In genomic region chr10:102502029-102502336, GRCh38 we compare ENCODE assay signal across 8 cellular contexts. TPM values are rescaled to one million over a fixed set of nuclear protein-coding genes. Genes with fewer than 3 reads are reported as not detected.
DNase-seq lines count a peak whose midpoint lies in the region; ATAC-seq, FAIRE-seq and TF ChIP-seq lines count a peak whose summit lies in the region.

No MANE protein-coding gene starts in this region.

- peak; percentile 98 for FAIRE-seq in GM18507 (lab: Jason Lieb, UNC)

- DNase-seq in GM18507 (ENCODE audit: extremely low spot score, insufficient read length, low read depth) (peak; percentile 97), NCI-H1930 (lab: John Stamatoyannopoulos, UW) (peak; percentile 91 to 92), T-helper 22 cell (ENCODE audit: low read depth) (peak; percentile 99), astrocyte of the spinal cord (ENCODE audit: low read depth, low spot score) (peak; percentile 100), hepatocyte (ENCODE audit: low spot score) (peak; percentile 99), aorta (peak; percentile 99)

- intact Hi-C loops in aorta (cut with DNase I) = loop anchor here (1.0 to 5.0 kb wide), 3 partner anchors 70 to 141 kb away; partner anchors contain the start of genes CUEDC2 (in 1 of the 2) and NFKB2 (in 1 of the 2)

- H3K36me3 ChIP-seq in hepatocyte (replicated peaks; ENCODE audit: insufficient read depth, low read depth) (no peaks in the 10 kb centered on the region), rectal smooth muscle tissue (ENCODE audit: control insufficient read depth, insufficient read depth, low read length) (no peaks in the 10 kb centered on the region), aorta (ENCODE audit: control insufficient read depth in 1 of 2, insufficient read depth in 2 of 2, low read length in 1 of 2) (no peaks in the 10 kb centered on the region)

- in situ Hi-C loops in astrocyte of the spinal cord (cut with HindIII; ENCODE audit: low sequenced_read_pairs) = loop anchor here (10.0 kb wide), 1 partner anchor 73 kb away; no protein-coding TSS in a partner anchor

- H3K9ac ChIP-seq in rectal smooth muscle tissue (ENCODE audit: low read length) = peak overlapping the region; percentile 89

- no peaks in the 10 kb centered on the region for H3K9me2 ChIP-seq in hepatocyte (replicated peaks; ENCODE audit: insufficient read depth)

- 0% methylated on average over 19 of the region's 19 CpGs for WGBS in hepatocyte (ENCODE audit: low lambda C conversion rate, missing lambda C conversion rate)
- WGBS in aorta, 2 donors = 0% methylated on average over 19 of the region's 19 CpGs

- no peaks in the 10 kb centered on the region for H3K27me3 ChIP-seq in hepatocyte
- H3K27me3 ChIP-seq in rectal smooth muscle tissue (ENCODE audit: control insufficient read depth, insufficient read depth, low read length) = no peaks in the 10 kb centered on the region
- no peaks in the 10 kb centered on the region for H3K27me3 ChIP-seq in aorta (ENCODE audit: control insufficient read depth in 1 of 2, insufficient read depth in 2 of 2, low read length in 1 of 2)

- peaks cover 61% of the 10 kb centered on the region for H4K20me1 ChIP-seq in hepatocyte (ENCODE audit: insufficient read depth, poor library complexity, severe bottlenecking)

- H3K27ac ChIP-seq in hepatocyte = peak overlapping the region; percentile 56
- peak overlapping the region; percentile 93 for H3K27ac ChIP-seq in rectal smooth muscle tissue (ENCODE audit: low read depth, low read length)
- H3K27ac ChIP-seq in aorta (ENCODE audit: low read depth in 1 of 2, low read length in 2 of 2) = peak overlapping the region in 1 of 2 donors; percentile 90

- peak overlapping the region; percentile 62 for H2AFZ ChIP-seq in hepatocyte

- H3K79me2 ChIP-seq in hepatocyte = peaks cover 70% of the 10 kb centered on the region

- TF ChIP-seq CTCF in astrocyte of the spinal cord (IDR thresholded peaks at IDR 0.05; ENCODE audit: low read depth, low read length) (no peak), hepatocyte (IDR thresholded peaks at IDR 0.05; ENCODE audit: poor library complexity) (no peak)

- H3K4me2 ChIP-seq in hepatocyte = peak overlapping the region; percentile 79

- peaks cover 17% of the 10 kb centered on the region for H3K4me1 ChIP-seq in hepatocyte (ENCODE audit: insufficient read depth)
- H3K4me1 ChIP-seq in rectal smooth muscle tissue (ENCODE audit: control insufficient read depth, insufficient read depth, low read length) = peaks cover 22% of the 10 kb centered on the region
- H3K4me1 ChIP-seq in aorta (ENCODE audit: control insufficient read depth in 1 of 2, insufficient read depth in 2 of 2, low read length in 2 of 2) = peaks cover 0 to 3% of the 10 kb centered on the region in 2 donors

- H3K9me3 ChIP-seq in hepatocyte (ENCODE audit: low read depth) (no peaks in the 10 kb centered on the region), aorta (ENCODE audit: control insufficient read depth, low read length) (no peaks in the 10 kb centered on the region)

- ATAC-seq in HG02973 (IDR thresholded peaks at IDR 0.05; ENCODE audit: unreplicated experiment) = peak; percentile 67
- peak; percentile 95 for ATAC-seq in aorta (ENCODE audit: low FRiP score)

- H3K4me3 ChIP-seq in astrocyte of the spinal cord (ENCODE audit: low read depth, low read length) (peak overlapping the region; percentile 95), hepatocyte (peak overlapping the region; percentile 41), rectal smooth muscle tissue (ENCODE audit: low read length) (peak overlapping the region; percentile 97), aorta (ENCODE audit: low read length in 2 of 2) (peak overlapping the region; percentile 77 to 87)

RNA-seq across cellular contexts. Expression of gene ACTR1A, which starts 0.5 kb away (rescaled TPM):
- 84.1 and 90.7 TPM in 2 replicates for total RNA-seq in hepatocyte
- 80.5 and 86.7 TPM in 2 replicates for polyA plus RNA-seq in hepatocyte
- total RNA-seq in aorta = 10 to 100 TPM; 91.6 to 92.9 TPM
- polyA plus RNA-seq in aorta = 10 to 100 TPM; 46.8 to 75.2 TPM

RNA-seq across cellular contexts. Expression of gene SUFU, which starts 1.8 kb away (rescaled TPM):
- total RNA-seq in hepatocyte = 10.2 and 10.9 TPM in 2 replicates
- 18.2 TPM in 2 replicates for polyA plus RNA-seq in hepatocyte
- 10 to 100 TPM; 11.3 to 24.0 TPM for total RNA-seq in aorta
- polyA plus RNA-seq in aorta = 1 to 10 TPM; 2.3 to 4.5 TPM

RNA-seq across cellular contexts. Expression of gene C10orf95, which starts 50.6 kb away (rescaled TPM):
- total RNA-seq in hepatocyte (5.6 and 7.7 TPM in 2 replicates), aorta (not detected)
- polyA plus RNA-seq in hepatocyte (5.2 and 8.3 TPM in 2 replicates), aorta (under 1 TPM in 1 of 2 donors, not detected in 1; 0.36 TPM)

Comparison
In these comparisons a context has a peak if more than half of its experiments do, and no peak if none do; other contexts are left out.
1. H3K4me3 ChIP-seq: peak in every context shown above with its lines; median percentile 97 in rectal smooth muscle tissue; 95 in astrocyte of the spinal cord; 82 in aorta; 41 in hepatocyte.